ENCODE assay signal across 9 cellular contexts in the genomic region with DNA sequence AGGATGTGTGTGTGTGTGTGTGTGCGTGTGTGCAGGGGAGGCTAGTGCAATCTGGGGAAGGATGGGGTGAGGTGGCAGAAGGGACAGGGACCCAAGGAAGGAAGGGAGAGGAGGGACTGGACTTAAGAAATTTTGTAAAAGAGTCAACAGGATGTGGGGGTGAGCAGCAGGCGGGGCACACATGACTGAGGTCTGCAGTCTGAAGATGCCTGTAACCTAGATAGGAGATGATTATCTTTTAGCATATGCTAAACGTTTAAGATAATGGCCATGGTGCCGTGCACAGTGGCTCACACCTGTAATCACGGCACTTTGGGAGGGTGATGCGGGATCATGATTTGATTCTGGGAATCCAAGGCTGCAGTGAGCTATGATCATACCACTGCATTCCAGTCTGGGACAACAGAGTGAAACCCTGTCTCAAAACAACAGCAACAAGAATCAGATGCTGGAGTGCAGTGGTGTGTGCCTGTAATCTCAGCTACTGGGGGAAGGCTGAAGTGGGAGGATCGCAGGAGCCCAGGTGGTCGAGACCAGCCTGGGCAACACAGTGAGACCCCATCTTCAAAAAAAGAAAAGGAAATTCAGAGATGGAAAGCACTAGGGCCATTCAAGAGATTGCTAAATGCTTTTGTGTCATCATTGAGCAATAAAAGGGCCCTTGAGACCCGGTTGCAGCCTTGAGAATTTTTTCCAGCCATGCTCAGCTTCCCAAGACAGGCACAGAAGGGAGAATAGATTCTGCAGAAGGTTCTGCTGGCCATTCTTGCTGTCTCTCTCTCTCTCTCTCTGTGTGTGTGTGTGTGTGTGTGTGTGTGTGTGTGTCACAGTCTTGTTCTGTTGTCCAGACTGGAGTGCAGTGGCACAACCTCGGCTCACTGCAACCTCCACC. TPM values are rescaled to one million over a fixed set of nuclear protein-coding genes. Genes with fewer than 3 reads are reported as not detected.
A peak's percentile ranks its signal among the peaks of the same experiment; 100 is the strongest.
DNase-seq lines count a peak whose midpoint lies in the region; ATAC-seq and TF ChIP-seq lines count a peak whose summit lies in the region.
"Had no signal": no experiment of that assay in that cellular context is flagged by ENCODE, and none has a peak within 500 bp of the region (broad histone marks: within the 10 kb centered on the region; RNA-seq: fewer than 3 reads in every experiment).

No MANE protein-coding gene starts in this region.

- peak overlapping the region; percentile 69 for H3K27ac ChIP-seq in GM23248
- H3K27ac ChIP-seq in WERI-Rb-1, result no peak overlapping the region

- H3F3A ChIP-seq in GM23248 (ENCODE audit: insufficient read depth), result peaks cover 20% of the 10 kb centered on the region

- no peaks in the 10 kb centered on the region for H4K20me1 ChIP-seq in GM23248 (ENCODE audit: insufficient read depth)

- no peaks in the 10 kb centered on the region for H3K79me2 ChIP-seq in GM23248 (ENCODE audit: insufficient read depth)

- no peak overlapping the region for H3K4me3 ChIP-seq in GM23248
- no peak overlapping the region for H3K4me3 ChIP-seq in cardiac fibroblast (replicated peaks in 1 of 2; ENCODE audit: low read depth in 2 of 2, low read length in 2 of 2)
- H3K4me3 ChIP-seq in skeletal muscle cell (ENCODE audit: low read depth, low read length), result no peak overlapping the region
- H3K4me3 ChIP-seq in WERI-Rb-1 (ENCODE audit: low read depth, low read length), result no peak overlapping the region

- in situ Hi-C loops in GM23248 (cut with MboI), result no loop called here

- H2AFZ ChIP-seq in GM23248, result peak overlapping the region; percentile 68

- peak overlapping the region; percentile 4 for H3K4me2 ChIP-seq in GM23248 (ENCODE audit: unreplicated experiment)

- H3K4me1 ChIP-seq in GM23248 (ENCODE audit: insufficient read depth), result peaks cover 18% of the 10 kb centered on the region

- H3K9me3 ChIP-seq in GM23248 (ENCODE audit: low read depth) (no peaks in the 10 kb centered on the region), WERI-Rb-1 (ENCODE audit: severe bottlenecking) (no peaks in the 10 kb centered on the region)

- peak overlapping the region; percentile 7; the same call in 1 of the 2 replicates for H3K9ac ChIP-seq in GM23248

- no peak for ATAC-seq in HG03175 (IDR thresholded peaks at IDR 0.05; ENCODE audit: unreplicated experiment)

- no peaks in the 10 kb centered on the region for H3K36me3 ChIP-seq in GM23248 (ENCODE audit: low read depth)
- peaks cover 2% of the 10 kb centered on the region for H3K36me3 ChIP-seq in WERI-Rb-1

- H3K9me2 ChIP-seq in GM23248 (ENCODE audit: insufficient read depth), result no peaks in the 10 kb centered on the region

- peak; percentile 81 for DNase-seq in GM23248
- peak; percentile 31 to 84 (median 37) for DNase-seq in T-helper 1 cell
- DNase-seq in cardiac fibroblast (ENCODE audit: low read depth in 2 of 2), result peak; percentile 84 to 91
- DNase-seq in skeletal muscle cell (ENCODE audit: low read depth), result peak; percentile 58
- no peak for DNase-seq in NCI-H2107 treated with DMSO at 0.1 percent for 48 hours (lab: John Stamatoyannopoulos, UW; ENCODE audit: unreplicated experiment)
- DNase-seq in WERI-Rb-1, result no peak
- DNase-seq in NCI-H526 treated with DMSO at 0.1 percent for 48 hours (lab: John Stamatoyannopoulos, UW), result no peak
- DNase-seq: kidney had no signal

- 51 to 53% methylated on average over 10 of the region's 10 CpGs for WGBS in GM23248 (ENCODE audit: low coverage in 1 of 2, low lambda C conversion rate in 2 of 2, missing lambda C conversion rate in 2 of 2), 2 experiments

- H3K27me3 ChIP-seq in GM23248 (replicated peaks; ENCODE audit: insufficient read depth), result no peaks in the 10 kb centered on the region
- no peaks in the 10 kb centered on the region for H3K27me3 ChIP-seq in WERI-Rb-1 (ENCODE audit: insufficient read depth, low read depth, severe bottlenecking)

- TF ChIP-seq CTCF in cardiac fibroblast (IDR thresholded peaks at IDR 0.05; ENCODE audit: low read depth, low read length), result no peak
- TF ChIP-seq CTCF in WERI-Rb-1 (IDR thresholded peaks at IDR 0.05; ENCODE audit: low read depth, low read length), result no peak

RNA-seq across cellular contexts. Expression of gene ZNF414, which starts 3.8 kb away (rescaled TPM):
- 1.8 and 2.0 TPM in 2 replicates for total RNA-seq in GM23248 (2014; rRNA removed; shearing (Covaris generic))
- 13.0 and 13.8 TPM in 2 replicates for polyA plus RNA-seq in GM23248 (2016; fragmentation: Nextera tagmentation; extraction: Ambion mirVana)

RNA-seq across cellular contexts. Expression of gene PRAM1, which starts 15.4 kb away (rescaled TPM):
- total RNA-seq in GM23248 (2014; rRNA removed; shearing (Covaris generic)), result not detected in 2 replicates
- not detected in 2 replicates for polyA plus RNA-seq in GM23248 (2016; fragmentation: Nextera tagmentation; extraction: Ambion mirVana)

RNA-seq across cellular contexts. Expression of gene MYO1F, which starts 59.4 kb away (rescaled TPM):
- total RNA-seq in GM23248 (2014; rRNA removed; shearing (Covaris generic)), result 0.54 and 9.0 TPM in 2 replicates
- 1.1 and 1.6 TPM in 2 replicates for polyA plus RNA-seq in GM23248 (2016; fragmentation: Nextera tagmentation; extraction: Ambion mirVana)

Comparison
In these comparisons a context has a peak if more than half of its experiments do, and no peak if none do; other contexts are left out.
1. DNase-seq: peak in GM23248 (single experiment), T-helper 1 cell (5 of 5), cardiac fibroblast (2 of 2) and skeletal muscle cell (single experiment); none in NCI-H2107 treated with DMSO at 0.1 percent for 48 hours (single experiment), WERI-Rb-1 (single experiment) and NCI-H526 treated with DMSO at 0.1 percent for 48 hours (single experiment).